In genomic region chr6:28141500-28142329, GRCh38 we compare ENCODE assay signal across 8 cellular contexts. TPM values are rescaled to one million over a fixed set of nuclear protein-coding genes. Genes with fewer than 3 reads are reported as not detected.
A peak's percentile ranks its signal among the peaks of the same experiment; 100 is the strongest.
DNase-seq lines count a peak whose midpoint lies in the region; ATAC-seq lines count a peak whose summit lies in the region.

TSS of gene ZKSCAN8 (plus strand) at chr6:28141883. CDS start at chr6:28148408, 6,525 bp downstream.

- H3K9me3 Mint-ChIP-seq in effector memory CD8-positive, alpha-beta T cell, result no peaks in the 10 kb centered on the region

- H3K4me3 Mint-ChIP-seq in effector memory CD8-positive, alpha-beta T cell, result peak within 1 kb of the TSS; percentile 95 to 97

- POLR2A ChIA-PET in activated CD8-positive, alpha-beta memory T cell treated with anti-CD3 and anti-CD28 coated beads for 36 hours (lab: Charles Lee), result interaction anchor here (0.7 to 1.8 kb wide), 6 partner anchors 17 to 268 kb away, joined by 3 to 9 read pairs (median 4); partner anchors contain the start of gene ZSCAN16

- CTCF ChIA-PET in activated CD8-positive, alpha-beta memory T cell treated with anti-CD3 and anti-CD28 coated beads for 36 hours (lab: Charles Lee), result interaction anchor here (0.6 to 2.7 kb wide), 7 partner anchors 16 to 214 kb away, joined by 3 to 11 read pairs (median 4); partner anchors contain the start of genes ZKSCAN4 and ZSCAN16

- H3K27ac Mint-ChIP-seq in effector memory CD8-positive, alpha-beta T cell, result peak within 1 kb of the TSS; percentile 97 to 98

- peaks cover 19% of the 10 kb centered on the region for H3K36me3 Mint-ChIP-seq in effector memory CD8-positive, alpha-beta T cell (ENCODE audit: insufficient read depth)

- DNase-seq in COR-L47 (lab: John Stamatoyannopoulos, UW) (peak; percentile 96), HUDEP-2 (lab: John Stamatoyannopoulos, UW; ENCODE audit: unreplicated experiment in 76 of 76) (peak in 74 of 76 experiments; percentile 53 to 92 (median 80)), NOMO-1 treated with DMSO at 0.1 percent for 48 hours (lab: John Stamatoyannopoulos, UW; ENCODE audit: unreplicated experiment) (peak; percentile 71), medulla oblongata (ENCODE audit: extremely low spot score) (peak; percentile 86)
- DNase-seq in effector memory CD8-positive, alpha-beta T cell, result peak; percentile 70 to 77 (median 73)
- peak; percentile 62 for DNase-seq in stimulated activated CD8-positive, alpha-beta memory T cell treated with anti-CD3 and anti-CD28 coated beads, Interleukin-12 subunit alpha, Interleukin-12 subunit beta, amount 100 ng/mL, for 4 hours (ENCODE audit: low read depth)

- peak; percentile 75 for ATAC-seq in GM21381 (IDR thresholded peaks at IDR 0.05; ENCODE audit: unreplicated experiment)
- peak; percentile 81 for ATAC-seq in effector memory CD8-positive, alpha-beta T cell (replicated peaks)

- H3K27me3 Mint-ChIP-seq in effector memory CD8-positive, alpha-beta T cell, result no peaks in the 10 kb centered on the region

- H3K4me1 Mint-ChIP-seq in effector memory CD8-positive, alpha-beta T cell (ENCODE audit: low read depth in 2 of 2), result peaks cover 34 to 58% of the 10 kb centered on the region in 2 donors

RNA-seq across cellular contexts. Expression of gene ZKSCAN8, which starts in this region (rescaled TPM):
- 10 to 100 TPM; 14.3 to 14.5 TPM for total RNA-seq in activated CD8-positive, alpha-beta memory T cell treated with anti-CD3 and anti-CD28 coated beads for 36 hours

Comparison
In these comparisons a context has a peak if more than half of its experiments do, and no peak if none do; other contexts are left out.
1. Peak in every context shown above with its lines: DNase-seq and ATAC-seq.